ENCODE assay signal across 18 cellular contexts in the genomic region with DNA sequence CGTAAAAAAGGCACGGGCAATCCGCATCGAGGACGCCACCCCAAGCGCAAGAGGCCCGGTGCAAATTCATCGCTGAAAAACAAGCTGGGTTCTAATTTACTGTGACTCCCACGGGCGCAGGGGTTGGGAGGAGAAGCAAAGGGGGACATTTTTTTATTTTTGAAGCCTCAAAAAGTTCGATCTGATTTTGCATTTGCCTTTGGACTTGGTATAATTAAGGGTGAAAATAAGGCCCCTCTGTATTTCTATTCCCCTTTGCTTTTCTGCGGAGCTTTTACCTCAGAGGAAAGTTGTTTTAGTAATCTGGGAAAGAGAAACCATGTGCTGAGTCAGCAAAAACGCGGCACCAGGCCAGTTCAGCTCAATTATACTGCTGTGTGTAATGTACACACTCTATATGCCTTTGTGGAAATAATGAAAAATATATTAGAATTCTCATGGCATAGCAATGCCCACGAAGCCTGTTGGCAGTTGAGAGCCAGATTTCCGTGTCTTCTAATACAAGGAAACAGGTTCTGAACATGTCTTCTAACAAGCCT.
DNase-seq lines count a peak whose midpoint lies in the region; FAIRE-seq and TF ChIP-seq lines count a peak whose summit lies in the region.
"Had no signal": no experiment of that assay in that cellular context is flagged by ENCODE, and none has a peak within 500 bp of the region (broad histone marks: within the 10 kb centered on the region; RNA-seq: fewer than 3 reads in every experiment).

No MANE protein-coding gene starts in this region.

- no peak overlapping the region for H2AK5ac ChIP-seq in mesenchymal stem cell (ENCODE audit: low read length, severe bottlenecking)

- TF ChIP-seq CTCF in bronchial epithelial cell (IDR thresholded peaks at IDR 0.05; ENCODE audit: insufficient read depth, low read length, severe bottlenecking) (no peak), ovary (IDR thresholded peaks at IDR 0.05) (no peak)

- no peak overlapping the region for H3K4me3 Mint-ChIP-seq in activated T-helper 2 cell treated with anti-CD3 and anti-CD28 coated beads, Interferon-gamma antibody, Interleukin-2, Interleukin-4, amounts not matched to agents 10 μg/mL and 5 μg/mL and 100 μg/mL, durations not matched to agents 14 hours and 24 hours and 36 hours (ENCODE audit: low read depth)
- H3K4me3 Mint-ChIP-seq: activated CD4-positive, alpha-beta T cell treated with anti-CD3 and anti-CD28 coated beads, Interleukin-2, amount 10 ng/mL, durations not matched to agents 24 days and 14 days; T-helper 1 cell treated with Interleukin-12 subunit alpha and Interleukin-12 subunit beta and Interleukin-4 antibody, amounts not matched to agents 30 μg/mL and 1 μg/mL, for 36 hours had no signal

- peak; percentile 36 for DNase-seq in MG63
- peak; percentile 19 for DNase-seq in bronchial epithelial cell (ENCODE audit: low read depth)
- no peak for DNase-seq in mesenchymal stem cell
- DNase-seq in ovary: no peak
- DNase-seq in NCI-H510A (lab: John Stamatoyannopoulos, UW): no peak
- DNase-seq in activated T-helper 2 cell treated with anti-CD3 and anti-CD28 coated beads, Interferon-gamma antibody, Interleukin-2, Interleukin-4, amounts not matched to agents 10 μg/mL and 5 μg/mL and 100 μg/mL, durations not matched to agents 14 hours and 24 hours and 36 hours (ENCODE audit: low spot score): no peak
- DNase-seq in substantia nigra (lab: John Stamatoyannopoulos, UW): no peak
- DNase-seq: activated CD4-positive, alpha-beta T cell treated with anti-CD3 and anti-CD28 coated beads, Interleukin-2, amount 10 ng/mL, durations not matched to agents 24 days and 14 days; heart right ventricle; Karpas-422; lower lobe of right lung; NCI-H2081 had no signal

- H3K27ac ChIP-seq in ACC112 (ENCODE audit: low read depth, low read length) (peak overlapping the region; percentile 98), mesenchymal stem cell (ENCODE audit: low read length, poor library complexity, severe bottlenecking) (peak overlapping the region; percentile 84), ovary (no peak overlapping the region), substantia nigra (ENCODE audit: low read depth, low read length, poor library complexity, severe bottlenecking) (no peak overlapping the region)
- H3K27ac ChIP-seq: lower lobe of right lung, pancreas had no signal

- peaks cover 5% of the 10 kb centered on the region for H3K79me1 ChIP-seq in mesenchymal stem cell (replicated peaks; ENCODE audit: low read length, poor library complexity, severe bottlenecking)

- no peaks in the 10 kb centered on the region for H3K9me3 Mint-ChIP-seq in activated T-helper 2 cell treated with anti-CD3 and anti-CD28 coated beads, Interferon-gamma antibody, Interleukin-2, Interleukin-4, amounts not matched to agents 10 μg/mL and 5 μg/mL and 100 μg/mL, durations not matched to agents 14 hours and 24 hours and 36 hours
- H3K9me3 Mint-ChIP-seq: activated CD4-positive, alpha-beta T cell treated with anti-CD3 and anti-CD28 coated beads, Interleukin-2, amount 10 ng/mL, durations not matched to agents 24 days and 14 days; T-helper 1 cell treated with Interleukin-12 subunit alpha and Interleukin-12 subunit beta and Interleukin-4 antibody, amounts not matched to agents 30 μg/mL and 1 μg/mL, for 36 hours had no signal

- no peak overlapping the region for H2BK12ac ChIP-seq in mesenchymal stem cell (ENCODE audit: low read length in 2 of 2)

- no peak overlapping the region for H2BK5ac ChIP-seq in mesenchymal stem cell (ENCODE audit: low read depth, low read length, poor library complexity, severe bottlenecking)

- TF ChIP-seq POLR2A in ovary (IDR thresholded peaks at IDR 0.05): no peak

- peak overlapping the region; percentile 72 for H3K4me2 ChIP-seq in mesenchymal stem cell (ENCODE audit: low read length, poor library complexity, severe bottlenecking)

- no peak overlapping the region for H2BK120ac ChIP-seq in mesenchymal stem cell (ENCODE audit: low read depth, low read length)

- H2BK15ac ChIP-seq in mesenchymal stem cell (ENCODE audit: low read depth, poor library complexity, severe bottlenecking): no peak overlapping the region

- no peaks in the 10 kb centered on the region for H3K9me3 ChIP-seq in MG63
- H3K9me3 ChIP-seq in mesenchymal stem cell (ENCODE audit: control insufficient read depth, low read length): no peaks in the 10 kb centered on the region
- H3K9me3 ChIP-seq in ovary: no peaks in the 10 kb centered on the region
- H3K9me3 ChIP-seq: ascending aorta, heart right ventricle, lower lobe of right lung, pancreas had no signal

- H3K36me3 Mint-ChIP-seq in activated T-helper 2 cell treated with anti-CD3 and anti-CD28 coated beads, Interferon-gamma antibody, Interleukin-2, Interleukin-4, amounts not matched to agents 10 μg/mL and 5 μg/mL and 100 μg/mL, durations not matched to agents 14 hours and 24 hours and 36 hours (ENCODE audit: low read depth): no peaks in the 10 kb centered on the region

- H3K27ac Mint-ChIP-seq in activated T-helper 2 cell treated with anti-CD3 and anti-CD28 coated beads, Interferon-gamma antibody, Interleukin-2, Interleukin-4, amounts not matched to agents 10 μg/mL and 5 μg/mL and 100 μg/mL, durations not matched to agents 14 hours and 24 hours and 36 hours: no peak overlapping the region
- H3K27ac Mint-ChIP-seq: activated CD4-positive, alpha-beta T cell treated with anti-CD3 and anti-CD28 coated beads, Interleukin-2, amount 10 ng/mL, durations not matched to agents 24 days and 14 days; T-helper 1 cell treated with Interleukin-12 subunit alpha and Interleukin-12 subunit beta and Interleukin-4 antibody, amounts not matched to agents 30 μg/mL and 1 μg/mL, for 36 hours had no signal

- H3K4me3 ChIP-seq in ACC112 (ENCODE audit: low read depth, low read length): no peak overlapping the region; the same call in 1 of the 2 replicates
- H3K4me3 ChIP-seq in MG63: peak overlapping the region; percentile 53; the same call in 1 of the 2 replicates
- no peak overlapping the region for H3K4me3 ChIP-seq in bronchial epithelial cell (ENCODE audit: low read depth, low read length)
- no peak overlapping the region for H3K4me3 ChIP-seq in mesenchymal stem cell (ENCODE audit: insufficient read depth in 1 of 2, low read depth in 1 of 2, low read length in 2 of 2)
- H3K4me3 ChIP-seq in ovary: no peak overlapping the region
- H3K4me3 ChIP-seq: GM12878, lower lobe of right lung had no signal

- no peak overlapping the region for H3K9ac ChIP-seq in mesenchymal stem cell (ENCODE audit: low read length)

- no peak for FAIRE-seq in bronchial epithelial cell (lab: Jason Lieb, UNC)
- FAIRE-seq: endometrium, GM12878, pancreas had no signal

- peaks cover 25% of the 10 kb centered on the region for H3K79me2 ChIP-seq in ACC112 (ENCODE audit: control insufficient read depth, insufficient read depth, low read length, unreplicated experiment)

- H3K14ac ChIP-seq in mesenchymal stem cell (ENCODE audit: low read length in 2 of 2): no peak overlapping the region

- H3K18ac ChIP-seq in mesenchymal stem cell (ENCODE audit: low read depth in 1 of 2, low read length in 2 of 2): no peak overlapping the region

- no peak overlapping the region for H4K91ac ChIP-seq in mesenchymal stem cell (ENCODE audit: low read length)

- H3K27me3 ChIP-seq in ACC112 (ENCODE audit: insufficient read depth, low read length): no peaks in the 10 kb centered on the region
- H3K27me3 ChIP-seq in MG63: no peaks in the 10 kb centered on the region
- no peaks in the 10 kb centered on the region for H3K27me3 ChIP-seq in bronchial epithelial cell (ENCODE audit: control insufficient read depth, insufficient read depth, low read length)
- peaks cover 0 to 11% of the 10 kb centered on the region in 2 experiments for H3K27me3 ChIP-seq in mesenchymal stem cell (ENCODE audit: control insufficient read depth in 1 of 2, insufficient read depth in 1 of 2, low read length in 2 of 2)
- no peaks in the 10 kb centered on the region for H3K27me3 ChIP-seq in ovary
- H3K27me3 ChIP-seq: ascending aorta had no signal

- no peak for TF ChIP-seq EP300 in ovary (IDR thresholded peaks at IDR 0.05)

- H3K27me3 Mint-ChIP-seq in activated T-helper 2 cell treated with anti-CD3 and anti-CD28 coated beads, Interferon-gamma antibody, Interleukin-2, Interleukin-4, amounts not matched to agents 10 μg/mL and 5 μg/mL and 100 μg/mL, durations not matched to agents 14 hours and 24 hours and 36 hours (ENCODE audit: low read depth): peaks cover 70% of the 10 kb centered on the region

- intact Hi-C loops in ovary (cut with DNase I): no loop called here
- intact Hi-C loops in activated T-helper 2 cell treated with anti-CD3 and anti-CD28 coated beads, Interferon-gamma antibody, Interleukin-2, Interleukin-4, amounts not matched to agents 10 μg/mL and 5 μg/mL and 100 μg/mL, durations not matched to agents 14 hours and 24 hours and 36 hours (cut with micrococcal nuclease): no loop called here

- H3K4ac ChIP-seq in mesenchymal stem cell (ENCODE audit: low read depth in 1 of 2, low read length in 2 of 2): no peak overlapping the region

- H2AFZ ChIP-seq in ACC112 (ENCODE audit: low read length, unreplicated experiment) (peak overlapping the region; percentile 1), mesenchymal stem cell (ENCODE audit: low read depth, low read length) (no peak overlapping the region)

- H3K4me1 ChIP-seq in ACC112 (ENCODE audit: control insufficient read depth, insufficient read depth, low read length, unreplicated experiment): peaks cover 50% of the 10 kb centered on the region
- H3K4me1 ChIP-seq in mesenchymal stem cell (ENCODE audit: control insufficient read depth, insufficient read depth, low read depth, low read length): peaks cover 11% of the 10 kb centered on the region
- peaks cover 4% of the 10 kb centered on the region for H3K4me1 ChIP-seq in ovary (ENCODE audit: insufficient read depth)
- H3K4me1 ChIP-seq: pancreas had no signal

- no peak overlapping the region for H4K8ac ChIP-seq in mesenchymal stem cell (ENCODE audit: low read length)

- WGBS in mesenchymal stem cell: 28% methylated on average over 14 of the region's 16 CpGs
- 38 to 50% (median 45%) methylated on average over 16 of the region's 16 CpGs for WGBS in ovary, 3 donors

- H3K36me3 ChIP-seq in ACC112 (ENCODE audit: insufficient read depth, low read length): no peaks in the 10 kb centered on the region
- H3K36me3 ChIP-seq in MG63: no peaks in the 10 kb centered on the region
- H3K36me3 ChIP-seq in bronchial epithelial cell (ENCODE audit: control insufficient read depth, insufficient read depth, low read length): no peaks in the 10 kb centered on the region
- H3K36me3 ChIP-seq in mesenchymal stem cell (ENCODE audit: control insufficient read depth in 1 of 2, insufficient read depth in 2 of 2, low read depth in 1 of 2, low read length in 2 of 2): no peaks in the 10 kb centered on the region
- no peaks in the 10 kb centered on the region for H3K36me3 ChIP-seq in ovary
- H3K36me3 ChIP-seq: ascending aorta, heart right ventricle, lower lobe of right lung, pancreas had no signal

- peaks cover 4% of the 10 kb centered on the region for H3K4me1 Mint-ChIP-seq in activated T-helper 2 cell treated with anti-CD3 and anti-CD28 coated beads, Interferon-gamma antibody, Interleukin-2, Interleukin-4, amounts not matched to agents 10 μg/mL and 5 μg/mL and 100 μg/mL, durations not matched to agents 14 hours and 24 hours and 36 hours (ENCODE audit: low read depth)

- H3K23ac ChIP-seq in mesenchymal stem cell (ENCODE audit: low read length in 2 of 2): no peak overlapping the region

Comparison
In these comparisons a context has a peak if more than half of its experiments do, and no peak if none do; other contexts are left out.
1. H3K27ac ChIP-seq: peak in ACC112 (single experiment) and mesenchymal stem cell (single experiment); none in ovary (0 of 2) and substantia nigra (single experiment).
2. DNase-seq: peak in MG63 (single experiment) and bronchial epithelial cell (single experiment); none in mesenchymal stem cell (single experiment), ovary (0 of 5), NCI-H510A (single experiment), activated T-helper 2 cell treated with anti-CD3 and anti-CD28 coated beads, Interferon-gamma antibody, Interleukin-2, Interleukin-4, amounts not matched to agents 10 μg/mL and 5 μg/mL and 100 μg/mL, durations not matched to agents 14 hours and 24 hours and 36 hours (single experiment) and substantia nigra (0 of 49).